ENCODE assay signal across 8 cellular contexts in the genomic region with DNA sequence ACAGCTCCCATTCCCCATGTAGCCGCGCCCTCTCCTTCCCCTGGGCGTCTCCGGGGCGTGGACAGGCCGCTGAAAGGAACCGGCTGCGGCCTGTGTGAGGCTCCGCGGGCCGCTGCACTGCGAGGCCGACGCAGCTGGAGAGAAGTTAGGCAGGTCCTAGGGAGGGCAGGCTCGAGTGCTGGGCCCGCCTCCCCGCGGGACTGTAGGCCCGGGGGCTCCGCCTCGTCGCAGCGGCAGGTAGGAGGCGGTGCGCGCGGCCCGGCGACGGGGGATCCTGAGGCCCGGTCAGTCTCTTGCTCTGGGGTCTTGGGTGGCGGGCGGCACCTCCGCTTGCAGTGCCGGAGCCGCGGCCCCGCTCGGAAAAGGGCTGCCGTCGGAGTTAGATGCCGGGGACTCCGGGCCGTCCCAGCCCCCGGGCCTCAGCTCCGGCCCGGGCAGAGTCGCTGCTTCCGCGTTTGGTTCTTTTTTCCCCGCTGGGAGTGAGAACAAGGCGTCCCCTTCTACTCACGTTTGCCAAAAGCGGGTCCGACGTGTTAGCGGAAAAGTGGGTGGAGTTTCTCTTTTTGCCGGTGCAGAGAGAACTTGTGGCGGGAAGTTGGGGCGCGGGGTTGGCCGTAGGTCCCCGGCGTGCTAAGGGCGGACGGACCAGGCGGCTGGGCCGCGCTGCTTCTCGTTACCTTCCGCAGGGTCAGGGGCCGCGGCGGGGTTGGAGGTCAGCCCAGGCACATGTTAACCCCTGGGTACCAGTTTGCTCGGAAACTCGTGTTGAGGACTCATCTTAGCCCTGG. TPM values are rescaled to one million over a fixed set of nuclear protein-coding genes. Genes with fewer than 3 reads are reported as not detected.
A peak's percentile ranks its signal among the peaks of the same experiment; 100 is the strongest.
DNase-seq lines count a peak whose midpoint lies in the region; ATAC-seq and TF ChIP-seq lines count a peak whose summit lies in the region.

A gene (plus strand): TSS at position 222 of the 788 bp plus-strand sequence. CDS start 2,026 bp downstream, outside the sequence.

- H3K4me3 ChIP-seq in AG04450 (ENCODE audit: low read depth, low read length), result peak within 1 kb of the TSS; percentile 70
- H3K4me3 ChIP-seq in coronary artery, result peak within 1 kb of the TSS; percentile 80

- H3K27ac ChIP-seq in AG04450 (ENCODE audit: low read depth, low read length), result peak within 1 kb of the TSS; percentile 80
- peak within 1 kb of the TSS; percentile 82 to 96 for H3K27ac ChIP-seq in coronary artery

- H3K27me3 ChIP-seq in AG04450 (ENCODE audit: control insufficient read depth, insufficient read depth, low read length), result no peaks in the 10 kb centered on the region

- ATAC-seq in GM18868 (IDR thresholded peaks at IDR 0.05; ENCODE audit: unreplicated experiment) (peak; percentile 87), HG03139 (IDR thresholded peaks at IDR 0.05; ENCODE audit: unreplicated experiment) (peak; percentile 83), left colon (peak; percentile 96)

- DNase-seq in AG04450 (ENCODE audit: low read depth, low spot score) (peak; percentile 68), NCI-H226 (peak; percentile 95), coronary artery (ENCODE audit: low spot score) (peak; percentile 91), left colon (peak; percentile 92 to 94)
- peak; percentile 75 to 83 for DNase-seq in activated CD4-positive, alpha-beta T cell treated with anti-CD3 and anti-CD28 coated beads for 4 hours
- peak; percentile 74 for DNase-seq in stimulated activated CD4-positive, alpha-beta T cell treated with anti-CD3 and anti-CD28 coated beads, Interleukin-2, amount 100 ng/mL, for 4 hours (ENCODE audit: low read depth)

- CTCF ChIA-PET in AG04450 (lab: Charles Lee), result no interaction called here

- intact Hi-C loops in left colon (cut with DNase I, micrococcal nuclease), result no loop called here

- POLR2A ChIA-PET in AG04450 (lab: Yijun Ruan, JAX), result interaction anchor here (1.4 kb wide), 3 partner anchors 15 to 194 kb away, joined by 3 to 5 read pairs (median 4); a partner anchor contains a TSS

- no peaks in the 10 kb centered on the region for H3K9me3 ChIP-seq in AG04450 (ENCODE audit: control insufficient read depth, insufficient read depth, low read length)

- TF ChIP-seq CTCF in AG04450 (IDR thresholded peaks at IDR 0.05; ENCODE audit: low read depth, low read length) (peak; percentile 21; the same call in 1 of the 2 replicates), coronary artery (IDR thresholded peaks at IDR 0.05) (no peak)

RNA-seq across cellular contexts. Expression of the gene that starts here (rescaled TPM):
- 15.0 and 19.4 TPM in 2 replicates for polyA plus RNA-seq in AG04450 (2011; rRNA removed)
- polyA minus RNA-seq in AG04450 (2011; rRNA and poly(A)+ RNA removed), result 6.5 and 11.6 TPM in 2 replicates
- 10 to 100 TPM; 20.9 to 25.0 TPM for total RNA-seq in left colon

Comparison
In these comparisons a context has a peak if more than half of its experiments do, and no peak if none do; other contexts are left out.
1. Peak in every context shown above with its lines: DNase-seq, ATAC-seq, H3K4me3 ChIP-seq and H3K27ac ChIP-seq.